ENCODE assay signal across 8 cellular contexts in the genomic region with DNA sequence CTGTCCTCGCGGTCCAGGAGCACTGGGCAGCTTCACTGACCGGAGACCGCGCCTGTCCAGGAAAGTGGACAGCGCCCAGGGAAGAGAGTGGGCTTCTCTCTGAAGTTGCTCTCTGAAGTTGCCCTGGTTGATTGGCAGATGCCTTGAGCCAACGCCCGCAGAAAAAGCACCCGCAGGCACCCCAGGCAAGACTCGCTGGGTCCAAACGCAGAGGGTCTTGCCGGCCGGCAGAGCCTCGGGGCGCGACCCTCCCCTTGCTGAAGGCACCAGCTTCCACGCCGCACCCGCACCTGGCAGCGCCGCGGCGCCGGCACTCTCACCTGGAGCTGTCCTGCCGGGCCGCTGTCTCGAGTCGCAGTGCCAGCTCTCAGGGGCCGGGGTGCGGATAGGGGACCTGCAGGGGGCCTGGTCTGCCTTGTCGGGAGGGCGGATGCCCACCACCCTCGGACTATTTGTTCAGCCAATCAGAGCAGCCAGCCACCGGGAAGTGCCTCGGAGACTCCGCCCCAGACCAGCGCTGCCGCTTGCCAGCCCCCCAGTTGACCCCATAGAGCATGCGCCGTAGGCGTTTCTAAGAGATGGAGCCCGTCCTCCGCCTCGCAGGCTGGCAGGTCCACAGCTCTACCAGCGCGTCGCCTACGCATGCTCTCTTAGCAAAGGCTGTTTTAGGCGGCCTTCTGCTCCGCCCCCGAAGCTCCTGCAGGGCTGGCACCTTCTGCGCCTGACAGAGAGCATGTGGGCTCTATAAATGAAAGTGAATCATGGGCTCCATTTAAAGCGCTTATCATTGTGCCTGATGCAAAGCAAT. TPM values are rescaled to one million over a fixed set of nuclear protein-coding genes. Genes with fewer than 3 reads are reported as not detected.
DNase-seq lines count a peak whose midpoint lies in the region; ATAC-seq and TF ChIP-seq lines count a peak whose summit lies in the region.

A gene (minus strand): TSS at position 359 of the 808 bp plus-strand sequence. CDS start 4,127 bp downstream, outside the sequence.

- H3K27me3 ChIP-seq in CD8-positive, alpha-beta T cell (ENCODE audit: insufficient read depth, low read length), result no peaks in the 10 kb centered on the region
- no peaks in the 10 kb centered on the region for H3K27me3 ChIP-seq in lung (ENCODE audit: control insufficient read depth, insufficient read depth)

- intact Hi-C loops in CD8-positive, alpha-beta T cell (cut with DNase I, micrococcal nuclease), result loop anchor here (1.0 to 5.0 kb wide), 5 partner anchors 34 to 1434 kb away; a partner anchor contains a TSS

- ATAC-seq in CD8-positive, alpha-beta T cell, result peak; percentile 96
- ATAC-seq in GM19467 (IDR thresholded peaks at IDR 0.05; ENCODE audit: unreplicated experiment) (peak; percentile 93), lung (ENCODE audit: insufficient read depth, low FRiP score) (peak; percentile 97)

- peaks cover 3% of the 10 kb centered on the region for H3K9me3 Mint-ChIP-seq in CD8-positive, alpha-beta T cell

- peaks cover 2% of the 10 kb centered on the region for H3K27me3 Mint-ChIP-seq in CD8-positive, alpha-beta T cell (ENCODE audit: low read depth)

- peak within 1 kb of the TSS; percentile 82 for H3K4me3 ChIP-seq in CD8-positive, alpha-beta T cell (ENCODE audit: low read depth, low read length)
- peak within 1 kb of the TSS; percentile 92 for H3K4me3 ChIP-seq in lung

- H3K4me1 Mint-ChIP-seq in CD8-positive, alpha-beta T cell (ENCODE audit: low read depth), result peaks cover 23% of the 10 kb centered on the region

- DNase-seq in CD8-positive, alpha-beta T cell, result peak; percentile 93 to 98 (median 95)
- peak; percentile 68 for DNase-seq in HS-27A (ENCODE audit: low read depth)
- DNase-seq in NK-92 (lab: John Stamatoyannopoulos, UW; ENCODE audit: unreplicated experiment), result peak; percentile 81
- peak; percentile 90 to 91 for DNase-seq in activated CD8-positive, alpha-beta memory T cell treated with anti-CD3 and anti-CD28 coated beads for 1 hour (ENCODE audit: extremely low read depth in 1 of 2, low read depth in 1 of 2)
- DNase-seq in effector CD4-positive, alpha-beta T cell, result peak; percentile 94
- peak; percentile 97 for DNase-seq in lung (ENCODE audit: low spot score)
- peak; percentile 82 to 97 (median 93) for DNase-seq in stimulated activated CD4-positive, alpha-beta T cell treated with anti-CD3 and anti-CD28 coated beads, TNF-alpha, amount 100 ng/mL, for 4 hours (ENCODE audit: low read depth in 3 of 3)

- no peaks in the 10 kb centered on the region for H3K9me3 ChIP-seq in CD8-positive, alpha-beta T cell (ENCODE audit: low read length)
- peaks cover 0 to 3% of the 10 kb centered on the region in 2 donors for H3K9me3 ChIP-seq in lung (ENCODE audit: control insufficient read depth in 2 of 2, insufficient read depth in 1 of 2, low read length in 1 of 2)

- H3K27ac Mint-ChIP-seq in CD8-positive, alpha-beta T cell, result peak within 1 kb of the TSS; percentile 88

- H3K4me3 Mint-ChIP-seq in CD8-positive, alpha-beta T cell, result peak within 1 kb of the TSS; percentile 90

- no peaks in the 10 kb centered on the region for H3K36me3 Mint-ChIP-seq in CD8-positive, alpha-beta T cell

- POLR2A ChIA-PET in CD8-positive, alpha-beta T cell (lab: Charles Lee), result interaction anchor here (0.6 to 3.0 kb wide), 14 partner anchors 19 to 450 kb away, joined by 3 to 26 read pairs (median 4); a partner anchor contains a TSS

- peak within 1 kb of the TSS; percentile 65 for H3K27ac ChIP-seq in CD8-positive, alpha-beta T cell (ENCODE audit: low read depth, low read length)
- peak within 1 kb of the TSS; percentile 57 to 87 for H3K27ac ChIP-seq in lung (ENCODE audit: low read depth in 1 of 2, low read length in 1 of 2)

- WGBS in lung, 2 donors, result 1% methylated on average over 52 to 53 of the region's 53 CpGs

- H3K4me1 ChIP-seq in CD8-positive, alpha-beta T cell (ENCODE audit: insufficient read depth, low read length), result peaks cover 12% of the 10 kb centered on the region
- no peaks in the 10 kb centered on the region for H3K4me1 ChIP-seq in lung (ENCODE audit: control insufficient read depth in 2 of 2, insufficient read depth in 2 of 2, low read length in 2 of 2)

- no peak for TF ChIP-seq CTCF in CD8-positive, alpha-beta T cell (IDR thresholded peaks at IDR 0.05)
- no peak for TF ChIP-seq CTCF in lung (IDR thresholded peaks at IDR 0.05; ENCODE audit: control extremely low read depth, extremely low read depth)

- CTCF ChIA-PET in CD8-positive, alpha-beta T cell (lab: Charles Lee), result interaction anchor here (0.6 to 2.3 kb wide), 6 partner anchors 11 to 222 kb away, joined by 3 to 9 read pairs (median 4); no protein-coding TSS in a partner anchor

- no peaks in the 10 kb centered on the region for H3K36me3 ChIP-seq in CD8-positive, alpha-beta T cell (ENCODE audit: insufficient read depth, low read length)
- H3K36me3 ChIP-seq in lung (ENCODE audit: control insufficient read depth in 2 of 2, insufficient read depth in 2 of 2, low read length in 2 of 2), result no peaks in the 10 kb centered on the region

RNA-seq across cellular contexts. Expression of the gene that starts here (rescaled TPM):
- total RNA-seq in CD8-positive, alpha-beta T cell, result 10 to 100 TPM in 1 of 2 experiments, 1 to 10 TPM in 1; 9.7 to 12.1 TPM
- total RNA-seq in lung, result 100 to 1,000 TPM in 1 of 2 donors, 10 to 100 TPM in 1; 51.6 to 140 TPM
- polyA plus RNA-seq in lung, result 10 to 100 TPM; 24.0 to 91.8 TPM

Comparison
In these comparisons a context has a peak if more than half of its experiments do, and no peak if none do; other contexts are left out.
1. Peak in every context shown above with its lines: DNase-seq, ATAC-seq, H3K4me3 ChIP-seq and H3K27ac ChIP-seq.
2. RNA of the gene that starts here (total RNA-seq): 51.6 to 140 TPM in lung; 9.7 to 12.1 TPM in CD8-positive, alpha-beta T cell; every median in the first group is over 4 times any median in the second.